27 cellular contexts compared by ENCODE assay signal in genomic region chr13:50214514-50214913, GRCh38.
A peak's percentile ranks its signal among the peaks of the same experiment; 100 is the strongest.
DNase-seq lines count a peak whose midpoint lies in the region; ATAC-seq, FAIRE-seq and TF ChIP-seq lines count a peak whose summit lies in the region.
"Had no signal": no experiment of that assay in that cellular context is flagged by ENCODE, and none has a peak within 500 bp of the region (broad histone marks: within the 10 kb centered on the region; RNA-seq: fewer than 3 reads in every experiment).

No MANE protein-coding gene starts in this region.

- H4K20me1 ChIP-seq in DND-41 (ENCODE audit: insufficient read depth, low read length) = no peaks in the 10 kb centered on the region

- no peaks in the 10 kb centered on the region for H3K27me3 Mint-ChIP-seq in activated T-helper 17 cell treated with anti-CD3 and anti-CD28 coated beads, Interleukin-2, amount 50 U/mL, for 72 hours

- H3K79me2 ChIP-seq in DND-41 (ENCODE audit: insufficient read depth, low read length) = no peaks in the 10 kb centered on the region

- no peaks in the 10 kb centered on the region for H3K36me3 Mint-ChIP-seq in activated T-helper 17 cell treated with anti-CD3 and anti-CD28 coated beads, Interleukin-2, amount 50 U/mL, for 72 hours (ENCODE audit: low read depth)
- H3K36me3 Mint-ChIP-seq: CD14-positive monocyte had no signal

- H3K4me1 ChIP-seq in A549 (peaks cover 3% of the 10 kb centered on the region; the same call in 1 of the 3 replicates), DND-41 (ENCODE audit: insufficient read depth, low read length) (peaks cover 23% of the 10 kb centered on the region)
- H3K4me1 ChIP-seq: BE2C, HAP-1, SJCRH30 had no signal

- TF ChIP-seq CTCF in A549 (IDR thresholded peaks at IDR 0.05) = no peak
- TF ChIP-seq CTCF in DND-41 (IDR thresholded peaks at IDR 0.05; ENCODE audit: borderline replicate concordance, extremely low read depth, low read length, poor library complexity, severe bottlenecking) = no peak

- peaks cover 7% of the 10 kb centered on the region for H3K4me1 Mint-ChIP-seq in activated T-helper 17 cell treated with anti-CD3 and anti-CD28 coated beads, Interleukin-2, amount 50 U/mL, for 72 hours

- TF ChIP-seq RAD21 in A549 (conservative IDR thresholded peaks at IDR 0.05 in 1 of 2, IDR thresholded peaks at IDR 0.05 in 1 of 2) = no peak

- no peak for TF ChIP-seq EP300 in A549 (IDR thresholded peaks at IDR 0.05)

- H3K27ac ChIP-seq in A549 (no peak overlapping the region), DND-41 (ENCODE audit: low read length) (no peak overlapping the region)
- H3K27ac ChIP-seq: SJCRH30 had no signal

- H3K9me3 Mint-ChIP-seq in activated T-helper 17 cell treated with anti-CD3 and anti-CD28 coated beads, Interleukin-2, amount 50 U/mL, for 72 hours = peaks cover 8% of the 10 kb centered on the region

- H3K4me3 Mint-ChIP-seq in activated T-helper 17 cell treated with anti-CD3 and anti-CD28 coated beads, Interleukin-2, amount 50 U/mL, for 72 hours = peak overlapping the region; percentile 24
- H3K4me3 Mint-ChIP-seq: CD14-positive monocyte had no signal

- no peak for FAIRE-seq in A549 (lab: Jason Lieb, UNC)
- FAIRE-seq: GM12891, RCC 7860 had no signal

- H3K9me3 ChIP-seq in A549 (peaks cover 11% of the 10 kb centered on the region; the same call in 1 of the 3 replicates), DND-41 (ENCODE audit: insufficient read depth, low read length, severe bottlenecking) (peaks cover 20% of the 10 kb centered on the region)
- H3K9me3 ChIP-seq: BE2C, HAP-1 had no signal

- no peak for DNase-seq in A549 (ENCODE audit: low read depth in 1 of 2, low spot score in 1 of 2)
- DNase-seq in DND-41 = no peak
- peak; percentile 27 for DNase-seq in OCI-M1 (lab: John Stamatoyannopoulos, UW)
- DNase-seq in stimulated activated CD8-positive, alpha-beta memory T cell treated with anti-CD3 and anti-CD28 coated beads, Interleukin-4, amount 100 ng/mL, for 48 hours = no peak
- no peak for DNase-seq in middle frontal gyrus (ENCODE audit: extremely low spot score, low spot score)
- DNase-seq in HK-2 (ENCODE audit: unreplicated experiment) = no peak
- DNase-seq: BE2C; CD8-positive, alpha-beta memory T cell; DMS 273 treated with DMSO at 0.1 percent for 48 hours; DMS79; GF-D8; GOT3; Karpas-422; NCI-H1417; NCI-H1694; NCI-H2029 treated with DMSO at 0.1 percent for 48 hours; NCI-H2227 treated with DMSO at 0.1 percent for 48 hours; NCI-H526 treated with DMSO at 0.1 percent for 48 hours; SJCRH30 had no signal

- no peak overlapping the region for H3K4me2 ChIP-seq in A549
- no peak overlapping the region for H3K4me2 ChIP-seq in DND-41 (ENCODE audit: insufficient read depth, low read length)

- CTCF ChIA-PET in A549 (lab: Yijun Ruan, JAX) = interaction anchor here (1.4 kb wide), 1 partner anchor 14 kb away, joined by 3 read pairs; no protein-coding TSS in a partner anchor

- no peak overlapping the region for H2AFZ ChIP-seq in DND-41 (ENCODE audit: low read depth, low read length)

- H3K27me3 ChIP-seq in DND-41 (ENCODE audit: insufficient read depth, low read length, poor library complexity) = no peaks in the 10 kb centered on the region
- H3K27me3 ChIP-seq: BE2C, SJCRH30 had no signal

- no peak overlapping the region for H3K9ac ChIP-seq in DND-41 (ENCODE audit: low read depth, low read length)

- no peaks in the 10 kb centered on the region for H3K36me3 ChIP-seq in DND-41 (ENCODE audit: insufficient read depth, low read length)
- H3K36me3 ChIP-seq: BE2C, HAP-1, SJCRH30 had no signal

- POLR2A ChIA-PET in A549 (lab: Yijun Ruan, JAX) = no interaction called here

- ATAC-seq in A549 (no peak), DND-41 (ENCODE audit: insufficient read depth, low read depth) (peak; percentile 40; the same call in 1 of the 3 replicates), GM21360 (IDR thresholded peaks at IDR 0.05; ENCODE audit: unreplicated experiment) (no peak)
- ATAC-seq in activated T-helper 17 cell treated with anti-CD3 and anti-CD28 coated beads, Interleukin-2, amount 50 U/mL, for 72 hours (replicated peaks) = peak; percentile 51
- ATAC-seq: Right ventricle myocardium inferior, SK-N-SH treated with all-trans-retinoic acid at 6 μM for 48 hours had no signal

- H3K4me3 ChIP-seq in A549 (no peak overlapping the region), DND-41 (ENCODE audit: low read depth in 1 of 2, low read length in 2 of 2) (no peak overlapping the region)
- H3K4me3 ChIP-seq: HAP-1, SJCRH30 had no signal

- TF ChIP-seq POLR2A in A549 (IDR thresholded peaks at IDR 0.05; ENCODE audit: low read length) = no peak

- peak overlapping the region; percentile 27 for H3K27ac Mint-ChIP-seq in activated T-helper 17 cell treated with anti-CD3 and anti-CD28 coated beads, Interleukin-2, amount 50 U/mL, for 72 hours
- H3K27ac Mint-ChIP-seq: CD14-positive monocyte; CD8-positive, alpha-beta memory T cell had no signal

TF ChIP-seq in A549, 52 proteins besides CTCF, POLR2A, EP300 and RAD21:
- TF ChIP-seq FOSL2 (IDR thresholded peaks at IDR 0.05) = no peak
- 0 out of 2 replicates have a peak, but pooled peaks have one; percentile 7 for TF ChIP-seq FOSL2 (CRISPR knock-in tag; IDR thresholded peaks at IDR 0.05)
- TF ChIP-seq ELK1 (IDR thresholded peaks at IDR 0.05; ENCODE audit: low read depth, low read length) = no peak

Comparison
In these comparisons a context has a peak if more than half of its experiments do, and no peak if none do; other contexts are left out.
1. ATAC-seq: peak in DND-41 (single experiment) and activated T-helper 17 cell treated with anti-CD3 and anti-CD28 coated beads, Interleukin-2, amount 50 U/mL, for 72 hours (single experiment); none in A549 (0 of 2) and GM21360 (single experiment).